ENCODE assay signal across 22 cellular contexts in genomic region chr5:32355694-32356093, GRCh38.
"Had no signal": no experiment of that assay in that cellular context is flagged by ENCODE, and none has a peak within 500 bp of the region (broad histone marks: within the 10 kb centered on the region; RNA-seq: fewer than 3 reads in every experiment).

No MANE protein-coding gene starts in this region.

- H3K4me3 Mint-ChIP-seq: activated CD4-positive, alpha-beta memory T cell treated with anti-CD3 and anti-CD28 coated beads, Interleukin-2, amount 10 ng/mL, durations not matched to agents 7 days and 5 days; activated CD4-positive, alpha-beta T cell treated with anti-CD3 and anti-CD28 coated beads, Interleukin-2, amount 10 ng/mL, durations not matched to agents 24 days and 14 days; activated naive CD4-positive, alpha-beta T cell treated with anti-CD3 and anti-CD28 coated beads, Interleukin-2, amount 50 U/mL, for 24 hours; memory B cell; natural killer cell treated with Interleukin-12 subunit alpha and Interleukin-12 subunit beta and Interleukin-15 and Interleukin-18, amount 100 ng/mL, for 72 hours had no signal

- ATAC-seq: foreskin keratinocyte; natural killer cell treated with Interleukin-12 subunit alpha and Interleukin-12 subunit beta and Interleukin-15 and Interleukin-18, amount 100 ng/mL, for 72 hours; psoas muscle; stimulated activated naive CD8-positive, alpha-beta T cell treated with anti-CD3 and anti-CD28 coated beads, Interleukin-15, Interleukin-2, amounts not matched to agents 100 U/mL and 50 U/mL, for 24 hours had no signal

- H3K4me1 Mint-ChIP-seq: memory B cell had no signal

- H3K27me3 Mint-ChIP-seq: activated CD4-positive, alpha-beta memory T cell treated with anti-CD3 and anti-CD28 coated beads, Interleukin-2, amount 10 ng/mL, durations not matched to agents 7 days and 5 days; activated CD4-positive, alpha-beta T cell treated with anti-CD3 and anti-CD28 coated beads, Interleukin-2, amount 10 ng/mL, durations not matched to agents 24 days and 14 days; activated naive CD4-positive, alpha-beta T cell treated with anti-CD3 and anti-CD28 coated beads, Interleukin-2, amount 50 U/mL, for 24 hours; memory B cell; natural killer cell treated with Interleukin-12 subunit alpha and Interleukin-12 subunit beta and Interleukin-15 and Interleukin-18, amount 100 ng/mL, for 72 hours had no signal

- H3K9me3 Mint-ChIP-seq: activated CD4-positive, alpha-beta memory T cell treated with anti-CD3 and anti-CD28 coated beads, Interleukin-2, amount 10 ng/mL, durations not matched to agents 7 days and 5 days; activated CD4-positive, alpha-beta T cell treated with anti-CD3 and anti-CD28 coated beads, Interleukin-2, amount 10 ng/mL, durations not matched to agents 24 days and 14 days; activated naive CD4-positive, alpha-beta T cell treated with anti-CD3 and anti-CD28 coated beads, Interleukin-2, amount 50 U/mL, for 24 hours; memory B cell; natural killer cell treated with Interleukin-12 subunit alpha and Interleukin-12 subunit beta and Interleukin-15 and Interleukin-18, amount 100 ng/mL, for 72 hours had no signal

- H3K4me1 ChIP-seq: adrenal gland, breast epithelium, esophagus muscularis mucosa, foreskin keratinocyte, psoas muscle, right atrium auricular region, thyroid gland had no signal

- H3K27me3 ChIP-seq: adrenal gland, breast epithelium, esophagus muscularis mucosa, foreskin keratinocyte, neutrophil, ovary, right atrium auricular region, thyroid gland had no signal

- H3K9me3 ChIP-seq: adrenal gland, breast epithelium, esophagus muscularis mucosa, neutrophil, ovary, psoas muscle, right atrium auricular region, thyroid gland had no signal

- H3K27ac ChIP-seq: adrenal gland, breast epithelium, coronary artery, esophagus muscularis mucosa, foreskin keratinocyte, neutrophil, ovary, psoas muscle, thyroid gland had no signal

- DNase-seq: activated CD4-positive, alpha-beta memory T cell treated with anti-CD3 and anti-CD28 coated beads, Interleukin-2, amount 10 ng/mL, durations not matched to agents 7 days and 5 days; activated CD4-positive, alpha-beta T cell treated with anti-CD3 and anti-CD28 coated beads, Interleukin-2, amount 10 ng/mL, durations not matched to agents 24 days and 14 days; activated gamma-delta T cell treated with Interleukin-2 at 50 U/mL for 16 hours; activated T-cell treated with anti-CD3 and anti-CD28 coated beads, Interleukin-2, amount 50 U/mL, for 1 hour; adrenal gland; foreskin keratinocyte; kidney glomerular epithelial cell; psoas muscle; stimulated activated CD4-positive, alpha-beta T cell treated with anti-CD3 and anti-CD28 coated beads, Interleukin-4, amount 100 ng/mL, for 24 hours; stimulated activated naive CD8-positive, alpha-beta T cell treated with anti-CD3 and anti-CD28 coated beads, Interleukin-15, Interleukin-2, amounts not matched to agents 100 U/mL and 50 U/mL, for 24 hours; T-helper 1 cell; T-helper 9 cell; thyroid gland had no signal

- H3K36me3 ChIP-seq: breast epithelium, ovary had no signal

- H3K27ac Mint-ChIP-seq: activated CD4-positive, alpha-beta memory T cell treated with anti-CD3 and anti-CD28 coated beads, Interleukin-2, amount 10 ng/mL, durations not matched to agents 7 days and 5 days; activated CD4-positive, alpha-beta T cell treated with anti-CD3 and anti-CD28 coated beads, Interleukin-2, amount 10 ng/mL, durations not matched to agents 24 days and 14 days; memory B cell; natural killer cell treated with Interleukin-12 subunit alpha and Interleukin-12 subunit beta and Interleukin-15 and Interleukin-18, amount 100 ng/mL, for 72 hours had no signal

- H3K4me3 ChIP-seq: adrenal gland, breast epithelium, coronary artery, esophagus muscularis mucosa, ovary, psoas muscle, right atrium auricular region, thyroid gland had no signal
